In the genomic region with DNA sequence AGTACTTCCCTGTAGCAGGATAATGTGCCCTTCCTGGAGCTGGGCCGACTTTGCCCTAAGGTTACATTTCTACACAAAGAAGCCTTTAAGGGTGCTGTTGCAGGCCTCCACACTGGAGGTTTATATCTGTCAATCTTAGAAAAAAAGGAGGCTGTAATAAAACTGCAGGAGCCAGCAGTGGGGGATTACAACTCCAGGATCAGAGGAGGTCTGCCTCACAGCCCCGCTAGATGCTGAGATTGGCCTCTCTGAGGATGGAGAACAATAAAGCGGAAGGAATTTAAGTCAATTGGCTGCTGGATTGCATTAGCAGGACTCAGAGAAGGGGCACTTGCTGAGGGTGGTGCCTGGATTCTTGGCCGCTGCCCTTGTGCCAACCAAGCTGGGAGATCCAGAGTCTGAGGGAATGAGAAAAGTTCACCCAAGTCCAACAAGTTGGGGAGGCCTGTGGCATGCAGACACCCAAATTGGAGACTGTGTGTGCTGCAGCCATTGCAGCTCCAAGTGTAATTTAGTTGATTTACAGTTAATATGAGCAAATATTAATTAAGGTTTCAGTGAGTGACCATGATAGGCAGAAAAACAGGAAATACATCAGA, we compare ENCODE assay signal across 10 cellular contexts.
DNase-seq lines count a peak whose midpoint lies in the region; ATAC-seq and TF ChIP-seq lines count a peak whose summit lies in the region.
"Had no signal": no experiment of that assay in that cellular context is flagged by ENCODE, and none has a peak within 500 bp of the region (broad histone marks: within the 10 kb centered on the region; RNA-seq: fewer than 3 reads in every experiment).

No MANE protein-coding gene starts in this region.

- no peaks in the 10 kb centered on the region for H4K20me1 ChIP-seq in MM.1S (ENCODE audit: insufficient read depth, low read length)

- H3K27me3 Mint-ChIP-seq in Caco-2 (ENCODE audit: insufficient read depth, unreplicated experiment): no peaks in the 10 kb centered on the region

- WGBS in esophagus squamous epithelium, 2 donors: 98 to 100% methylated on average over 4 of the region's 4 CpGs
- 93 to 96% (median 94%) methylated on average over 4 of the region's 4 CpGs for WGBS in ovary, 3 donors

- H3K27me3 ChIP-seq in Caco-2 (replicated peaks; ENCODE audit: control insufficient read depth, insufficient read depth, low read length) (no peaks in the 10 kb centered on the region), MM.1S (replicated peaks; ENCODE audit: insufficient read depth, low read length) (no peaks in the 10 kb centered on the region), esophagus squamous epithelium (no peaks in the 10 kb centered on the region), ovary (no peaks in the 10 kb centered on the region)

- no peak for ATAC-seq in HG03439 (IDR thresholded peaks at IDR 0.05; ENCODE audit: unreplicated experiment)
- ATAC-seq in HG02852 (IDR thresholded peaks at IDR 0.05; ENCODE audit: unreplicated experiment): no peak

- no peak for TF ChIP-seq EP300 in ovary (IDR thresholded peaks at IDR 0.05)

- no peaks in the 10 kb centered on the region for H3K9me2 ChIP-seq in MM.1S (replicated peaks; ENCODE audit: insufficient read depth, low read length)

- CTCF ChIA-PET in Caco-2 (lab: Charles Lee): no interaction called here

- no peak for DNase-seq in Caco-2
- no peak for DNase-seq in MM.1S
- DNase-seq in esophagus squamous epithelium (lab: John Stamatoyannopoulos, UW): no peak
- peak; percentile 56 for DNase-seq in retina
- DNase-seq in NCI-H1694 (lab: John Stamatoyannopoulos, UW): no peak
- no peak for DNase-seq in ovary
- DNase-seq: GF-D8, kidney had no signal

- H3K36me3 ChIP-seq in Caco-2 (ENCODE audit: control insufficient read depth, insufficient read depth, low read length): no peaks in the 10 kb centered on the region
- H3K36me3 ChIP-seq in MM.1S (replicated peaks; ENCODE audit: insufficient read depth, low read length): no peaks in the 10 kb centered on the region
- no peaks in the 10 kb centered on the region for H3K36me3 ChIP-seq in esophagus squamous epithelium
- no peaks in the 10 kb centered on the region for H3K36me3 ChIP-seq in ovary

- H3K4me3 Mint-ChIP-seq in Caco-2 (ENCODE audit: unreplicated experiment): peak overlapping the region; percentile 86

- H3K9me3 ChIP-seq in Caco-2 (no peaks in the 10 kb centered on the region), MM.1S (replicated peaks; ENCODE audit: insufficient read depth, low read length) (no peaks in the 10 kb centered on the region), esophagus squamous epithelium (no peaks in the 10 kb centered on the region), ovary (no peaks in the 10 kb centered on the region)

- H3K4me1 ChIP-seq in Caco-2 (peaks cover 8% of the 10 kb centered on the region), MM.1S (ENCODE audit: low read length) (peaks cover 35% of the 10 kb centered on the region), esophagus squamous epithelium (peaks cover 18 to 73% (median 34%) of the 10 kb centered on the region in 3 donors), ovary (ENCODE audit: insufficient read depth) (peaks cover 8% of the 10 kb centered on the region)

- intact Hi-C loops in Caco-2 (cut with micrococcal nuclease; ENCODE audit: unreplicated experiment) (loop anchor here (2.0 to 10.0 kb wide), 3 partner anchors 122 to 375 kb away; partner anchors contain the start of gene ATG10), esophagus squamous epithelium (cut with DNase I) (loop anchor here (2.0 to 5.0 kb wide), 2 partner anchors 63 to 99 kb away; partner anchors contain the start of gene SSBP2), ovary (cut with DNase I) (loop anchor here (2.0 to 10.0 kb wide), 11 partner anchors 61 to 425 kb away; partner anchors contain the start of genes ATG10 (in 3 of the 4) and SSBP2 (in 1 of the 4))

- peak overlapping the region; percentile 52; the same call in 1 of the 2 replicates for H2AFZ ChIP-seq in MM.1S (ENCODE audit: low read length)

- peaks cover 7% of the 10 kb centered on the region for H3K36me3 Mint-ChIP-seq in Caco-2 (ENCODE audit: insufficient read depth, unreplicated experiment)

- POLR2A ChIA-PET in Caco-2 (lab: Charles Lee): interaction anchor here (0.6 to 2.8 kb wide), 2 partner anchors 99 to 106 kb away, joined by 3 to 32 read pairs; partner anchors contain the start of gene SSBP2

- H3K27ac ChIP-seq in MM.1S (ENCODE audit: low read length) (peak overlapping the region; percentile 98; the same call in 1 of the 2 replicates), esophagus squamous epithelium (peak overlapping the region in 3 of 4 donors; percentile 79 to 94 (median 92)), ovary (no peak overlapping the region)

- no peak overlapping the region for H3K4me3 ChIP-seq in Caco-2 (ENCODE audit: low read depth, low read length)
- H3K4me3 ChIP-seq in MM.1S (ENCODE audit: low read length): no peak overlapping the region
- no peak overlapping the region for H3K4me3 ChIP-seq in esophagus squamous epithelium
- H3K4me3 ChIP-seq in ovary: no peak overlapping the region

- H3K4me1 Mint-ChIP-seq in Caco-2 (ENCODE audit: low read depth, unreplicated experiment): peaks cover 11% of the 10 kb centered on the region

- H3F3A ChIP-seq in MM.1S (ENCODE audit: insufficient read depth, low read length): peaks cover 34% of the 10 kb centered on the region

- H3K9ac ChIP-seq in MM.1S (ENCODE audit: low read length): no peak overlapping the region

- BruUV-seq in Caco-2 (replicated peaks; lab: Mats Ljungman, UMichigan): no TSS peak

- TF ChIP-seq CTCF in Caco-2 (IDR thresholded peaks at IDR 0.05; ENCODE audit: insufficient read depth in 1 of 2, low read depth in 1 of 2, low read length in 1 of 2, severe bottlenecking in 1 of 2, unreplicated experiment in 1 of 2): no peak
- TF ChIP-seq CTCF in MM.1S (IDR thresholded peaks at IDR 0.05; ENCODE audit: low read length): no peak
- TF ChIP-seq CTCF in esophagus squamous epithelium (IDR thresholded peaks at IDR 0.05): no peak
- no peak for TF ChIP-seq CTCF in ovary (IDR thresholded peaks at IDR 0.05)

- H3K4me2 ChIP-seq in MM.1S (ENCODE audit: low read depth, low read length): peak overlapping the region; percentile 61; the same call in 1 of the 2 replicates

- TF ChIP-seq POLR2A in esophagus squamous epithelium (IDR thresholded peaks at IDR 0.05): no peak
- TF ChIP-seq POLR2A in ovary (IDR thresholded peaks at IDR 0.05): no peak

- H3K79me2 ChIP-seq in MM.1S (ENCODE audit: low read length): peaks cover 5% of the 10 kb centered on the region; the same call in 1 of the 2 replicates

- H3K9me3 Mint-ChIP-seq in Caco-2 (ENCODE audit: unreplicated experiment): no peaks in the 10 kb centered on the region

- peak overlapping the region; percentile 95 for H3K27ac Mint-ChIP-seq in Caco-2 (ENCODE audit: unreplicated experiment)

Comparison
In these comparisons a context has a peak if more than half of its experiments do, and no peak if none do; other contexts are left out.
1. H3K27ac ChIP-seq: peak in MM.1S (single experiment) and esophagus squamous epithelium (3 of 4); none in ovary (0 of 2).